8 cellular contexts compared by ENCODE assay signal in genomic region chr15:101499863-101500713, GRCh38. TPM values are rescaled to one million over a fixed set of nuclear protein-coding genes. Genes with fewer than 3 reads are reported as not detected.
DNase-seq lines count a peak whose midpoint lies in the region; ATAC-seq, FAIRE-seq and TF ChIP-seq lines count a peak whose summit lies in the region.
"Had no signal": no experiment of that assay in that cellular context is flagged by ENCODE, and none has a peak within 500 bp of the region (broad histone marks: within the 10 kb centered on the region; RNA-seq: fewer than 3 reads in every experiment).

No MANE protein-coding gene starts in this region.

- TF ChIP-seq POLR2A in GM12892 (IDR thresholded peaks at IDR 0.05; ENCODE audit: low read depth, low read length), result no peak

- peak; percentile 65 for ATAC-seq in GM18858 (IDR thresholded peaks at IDR 0.05; ENCODE audit: unreplicated experiment)
- ATAC-seq in HG02759 (IDR thresholded peaks at IDR 0.05; ENCODE audit: unreplicated experiment), result peak; percentile 74
- ATAC-seq in heart right ventricle, result peak; percentile 64 to 91 (median 84)

- no peak for FAIRE-seq in GM12892 (lab: Jason Lieb, UNC)

- H3K27ac ChIP-seq in heart right ventricle, result peak overlapping the region in 8 of 10 donors; percentile 29 to 79 (median 69)
- H3K27ac ChIP-seq: breast epithelium had no signal

- intact Hi-C loops in heart right ventricle (cut with DNase I), result loop anchor here in 7 of 10 donors (1.0 to 10.0 kb wide), 9 partner anchors 125 to 205 kb away; partner anchors contain the start of gene SNRPA1 (in 1 of the 7)

- 42 to 49% methylated on average over 11 of the region's 11 CpGs for WGBS in heart right ventricle, 2 donors

- no peaks in the 10 kb centered on the region for H3K9me3 ChIP-seq in heart right ventricle
- H3K9me3 ChIP-seq: breast epithelium had no signal

- peak; percentile 63 for DNase-seq in NCI-H2196 treated with DMSO at 0.1 percent for 48 hours (lab: John Stamatoyannopoulos, UW; ENCODE audit: unreplicated experiment)
- peak; percentile 67 to 70 for DNase-seq in heart right ventricle
- no peak for DNase-seq in GM12892 (ENCODE audit: insufficient read length)
- no peak for DNase-seq in HCEC 1CT
- DNase-seq in NCI-H446 (lab: John Stamatoyannopoulos, UW), result no peak

- no peaks in the 10 kb centered on the region for H3K36me3 ChIP-seq in heart right ventricle
- H3K36me3 ChIP-seq: breast epithelium had no signal

- H3K4me1 ChIP-seq in heart right ventricle, result peaks cover 2 to 44% (median 35%) of the 10 kb centered on the region in 9 donors
- H3K4me1 ChIP-seq: breast epithelium had no signal

- H3K4me3 ChIP-seq in heart right ventricle, result no peak overlapping the region
- H3K4me3 ChIP-seq: breast epithelium had no signal

- no peak for TF ChIP-seq CTCF in heart right ventricle (IDR thresholded peaks at IDR 0.05)

- peaks cover 0 to 34% (median 7%) of the 10 kb centered on the region in 7 donors for H3K27me3 ChIP-seq in heart right ventricle

RNA-seq across cellular contexts. Expression of gene PCSK6, which starts 10.6 kb away (rescaled TPM):
- total RNA-seq in heart right ventricle, result 10 to 100 TPM; 12.9 to 34.0 (median 24.7) TPM
- polyA plus RNA-seq in heart right ventricle, result 10 to 100 TPM in 1 of 2 donors, 1 to 10 TPM in 1; 4.6 to 10.3 TPM
- 0.47 TPM for polyA plus RNA-seq in GM12892 (2012; ENCODE audit: missing spikeins)

Comparison
In these comparisons a context has a peak if more than half of its experiments do, and no peak if none do; other contexts are left out.
1. DNase-seq: peak in NCI-H2196 treated with DMSO at 0.1 percent for 48 hours (single experiment) and heart right ventricle (2 of 2); none in GM12892 (single experiment), HCEC 1CT (single experiment) and NCI-H446 (0 of 2).
2. Peak in every context shown above with its lines, with median percentiles within 50 percentile points of each other: ATAC-seq.